Comparison of ENCODE assay signal across 1 cellular context in genomic region chr17:9331512-9332163, GRCh38.
TF ChIP-seq lines count a peak whose summit lies in the region.

No MANE protein-coding gene starts in this region.

TF ChIP-seq in GM23338, 12 proteins besides CTCF, POLR2A, EP300 and RAD21 (continued from another document):
- TF ChIP-seq ZNF462 (CRISPR knock-in tag; IDR thresholded peaks at IDR 0.05), result no peak
- TF ChIP-seq, protein P1, sequence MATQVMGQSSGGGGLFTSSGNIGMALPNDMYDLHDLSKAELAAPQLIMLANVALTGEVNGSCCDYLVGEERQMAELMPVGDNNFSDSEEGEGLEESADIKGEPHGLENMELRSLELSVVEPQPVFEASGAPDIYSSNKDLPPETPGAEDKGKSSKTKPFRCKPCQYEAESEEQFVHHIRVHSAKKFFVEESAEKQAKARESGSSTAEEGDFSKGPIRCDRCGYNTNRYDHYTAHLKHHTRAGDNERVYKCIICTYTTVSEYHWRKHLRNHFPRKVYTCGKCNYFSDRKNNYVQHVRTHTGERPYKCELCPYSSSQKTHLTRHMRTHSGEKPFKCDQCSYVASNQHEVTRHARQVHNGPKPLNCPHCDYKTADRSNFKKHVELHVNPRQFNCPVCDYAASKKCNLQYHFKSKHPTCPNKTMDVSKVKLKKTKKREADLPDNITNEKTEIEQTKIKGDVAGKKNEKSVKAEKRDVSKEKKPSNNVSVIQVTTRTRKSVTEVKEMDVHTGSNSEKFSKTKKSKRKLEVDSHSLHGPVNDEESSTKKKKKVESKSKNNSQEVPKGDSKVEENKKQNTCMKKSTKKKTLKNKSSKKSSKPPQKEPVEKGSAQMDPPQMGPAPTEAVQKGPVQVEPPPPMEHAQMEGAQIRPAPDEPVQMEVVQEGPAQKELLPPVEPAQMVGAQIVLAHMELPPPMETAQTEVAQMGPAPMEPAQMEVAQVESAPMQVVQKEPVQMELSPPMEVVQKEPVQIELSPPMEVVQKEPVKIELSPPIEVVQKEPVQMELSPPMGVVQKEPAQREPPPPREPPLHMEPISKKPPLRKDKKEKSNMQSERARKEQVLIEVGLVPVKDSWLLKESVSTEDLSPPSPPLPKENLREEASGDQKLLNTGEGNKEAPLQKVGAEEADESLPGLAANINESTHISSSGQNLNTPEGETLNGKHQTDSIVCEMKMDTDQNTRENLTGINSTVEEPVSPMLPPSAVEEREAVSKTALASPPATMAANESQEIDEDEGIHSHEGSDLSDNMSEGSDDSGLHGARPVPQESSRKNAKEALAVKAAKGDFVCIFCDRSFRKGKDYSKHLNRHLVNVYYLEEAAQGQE (IDR thresholded peaks at IDR 0.05; ENCODE audit: unreplicated experiment), result no peak
- no peak for TF ChIP-seq EZH2phosphoT487 (IDR thresholded peaks at IDR 0.05; ENCODE audit: unreplicated experiment)
- TF ChIP-seq JUNB (IDR thresholded peaks at IDR 0.05; ENCODE audit: unreplicated experiment), result no peak
- no peak for TF ChIP-seq ETS1 (IDR thresholded peaks at IDR 0.05)
- TF ChIP-seq EZH2 (IDR thresholded peaks at IDR 0.05; ENCODE audit: low read depth, unreplicated experiment), result no peak
- TF ChIP-seq ZNF331 (CRISPR knock-in tag; IDR thresholded peaks at IDR 0.05; ENCODE audit: low read depth), result no peak
- no peak for TF ChIP-seq CREB1 (CRISPR knock-in tag; IDR thresholded peaks at IDR 0.05; ENCODE audit: low read depth)
